ENCODE assay signal across 8 cellular contexts in genomic region chr20:32019156-32019510, GRCh38. TPM values are rescaled to one million over a fixed set of nuclear protein-coding genes. Genes with fewer than 3 reads are reported as not detected.
DNase-seq lines count a peak whose midpoint lies in the region; ATAC-seq and TF ChIP-seq lines count a peak whose summit lies in the region.

No MANE protein-coding gene starts in this region.

- intact Hi-C loops in dorsolateral prefrontal cortex (cut with DNase I) = loop anchor here in 1 of 2 donors (10.0 kb wide), 1 partner anchor 64 kb away; the partner anchor contains the start of gene PDRG1

- ATAC-seq in GM19023 (IDR thresholded peaks at IDR 0.05; ENCODE audit: unreplicated experiment) (no peak), HG02884 (IDR thresholded peaks at IDR 0.05; ENCODE audit: unreplicated experiment) (no peak)

- no peak for TF ChIP-seq CTCF in dorsolateral prefrontal cortex (IDR thresholded peaks at IDR 0.05 in 54 of 56, conservative IDR thresholded peaks at IDR 0.05 in 2 of 56; ENCODE audit: low read depth in 1 of 56, partially characterized antibody in 56 of 56)
- no peak for TF ChIP-seq CTCF in GM10248 (IDR thresholded peaks at IDR 0.05; ENCODE audit: control extremely low read depth, extremely low read depth, low read depth, missing control alignments)

- CTCF ChIA-PET in GM10248 (lab: Yijun Ruan, JAX) = interaction anchor here (1.1 to 8.1 kb wide), 4 partner anchors 14 to 186 kb away, joined by 3 to 92 read pairs (median 4); no protein-coding TSS in a partner anchor

- no peak overlapping the region for H3K27ac ChIP-seq in dorsolateral prefrontal cortex

- POLR2A ChIA-PET in GM10248 (lab: Yijun Ruan, JAX) = no interaction called here

- peaks cover 0 to 64% (median 17%) of the 10 kb centered on the region in 45 donors for H3K27me3 ChIP-seq in dorsolateral prefrontal cortex

- DNase-seq in activated CD4-positive, alpha-beta T cell treated with anti-CD3 and anti-CD28 coated beads for 48 hours = peak; percentile 16
- DNase-seq in activated CD4-positive, alpha-beta T cell treated with anti-CD3 and anti-CD28 coated beads for 4 hours = no peak
- peak; percentile 82 for DNase-seq in NCI-H82 (lab: John Stamatoyannopoulos, UW)
- DNase-seq in dorsolateral prefrontal cortex = no peak
- peak; percentile 33 for DNase-seq in retina
- no peak for DNase-seq in GM10248 (ENCODE audit: extremely low spot score)

- H3K4me3 ChIP-seq in dorsolateral prefrontal cortex = peak overlapping the region in 46 of 59 donors; percentile 4 to 70 (median 49)

RNA-seq across cellular contexts. Expression of gene CCM2L, which starts 8.9 kb away (rescaled TPM):
- total RNA-seq in dorsolateral prefrontal cortex = 1 to 10 TPM; 2.5 to 10.0 (median 4.8) TPM

RNA-seq across cellular contexts. Expression of gene HCK, which starts 32.9 kb away (rescaled TPM):
- 10 to 100 TPM in 19 of 120 experiments, 1 to 10 TPM in 101; 1.3 to 30.6 (median 5.7) TPM for total RNA-seq in dorsolateral prefrontal cortex

RNA-seq across cellular contexts. Expression of gene XKR7, which starts 51.2 kb away (rescaled TPM):
- 1 to 10 TPM; 1.7 to 7.6 (median 4.5) TPM for total RNA-seq in dorsolateral prefrontal cortex

Comparison
In these comparisons a context has a peak if more than half of its experiments do, and no peak if none do; other contexts are left out.
1. DNase-seq: peak in activated CD4-positive, alpha-beta T cell treated with anti-CD3 and anti-CD28 coated beads for 48 hours (single experiment), NCI-H82 (single experiment) and retina (single experiment); none in activated CD4-positive, alpha-beta T cell treated with anti-CD3 and anti-CD28 coated beads for 4 hours (0 of 2), dorsolateral prefrontal cortex (0 of 10) and GM10248 (single experiment).